Comparison of ENCODE assay signal across 35 cellular contexts in genomic region chr5:36768450-36768849, GRCh38.
"Had no signal": no experiment of that assay in that cellular context is flagged by ENCODE, and none has a peak within 500 bp of the region (broad histone marks: within the 10 kb centered on the region; RNA-seq: fewer than 3 reads in every experiment).

No MANE protein-coding gene starts in this region.

- H3K4me1 ChIP-seq: ascending aorta had no signal

- H3K4me3 ChIP-seq: ascending aorta, cardiac muscle cell had no signal

- H3K27ac Mint-ChIP-seq: activated B cell treated with CpG ODN at 0.5 μM for 24 hours; activated CD4-positive, alpha-beta memory T cell treated with anti-CD3 and anti-CD28 coated beads, Interleukin-2, amount 10 ng/mL, durations not matched to agents 7 days and 5 days; activated CD4-positive, alpha-beta T cell treated with anti-CD3 and anti-CD28 coated beads, Interleukin-2, amount 10 ng/mL, durations not matched to agents 7 days and 5 days; activated CD8-positive, alpha-beta memory T cell treated with anti-CD3 and anti-CD28 coated beads, Interleukin-2, amount 10 ng/mL, durations not matched to agents 7 days and 5 days; activated CD8-positive, alpha-beta T cell treated with anti-CD3 and anti-CD28 coated beads, Interleukin-2, amount 10 ng/mL, durations not matched to agents 7 days and 5 days; activated naive CD4-positive, alpha-beta T cell treated with anti-CD3 and anti-CD28 coated beads, Interleukin-2, amount 10 ng/mL, durations not matched to agents 7 days and 5 days; activated naive CD8-positive, alpha-beta T cell; activated naive CD8-positive, alpha-beta T cell treated with anti-CD3 and anti-CD28 coated beads, Interleukin-2, amount 10 ng/mL, durations not matched to agents 7 days and 5 days; activated naive CD8-positive, alpha-beta T cell treated with anti-CD3 and anti-CD28 coated beads, Interleukin-2, amount 50 U/mL, for 24 hours; activated T-cell treated with anti-CD3 and anti-CD28 coated beads, Interleukin-2, amount 50 U/mL, for 24 hours; activated T-helper 2 cell treated with anti-CD3 and anti-CD28 coated beads, Interferon-gamma antibody, Interleukin-2, Interleukin-4, amounts not matched to agents 10 μg/mL and 5 μg/mL and 100 μg/mL, durations not matched to agents 14 hours and 24 hours and 36 hours; brain; T-helper 1 cell treated with Interleukin-12 subunit alpha and Interleukin-12 subunit beta and Interleukin-4 antibody, amounts not matched to agents 30 μg/mL and 1 μg/mL, for 36 hours; T-helper 2 cell treated with Interferon-gamma antibody and Interleukin-4, amounts not matched to agents 5 μg/mL and 100 μg/mL, for 36 hours had no signal

- H3K9me3 ChIP-seq: ascending aorta had no signal

- H3K27me3 Mint-ChIP-seq: activated naive CD4-positive, alpha-beta T cell treated with anti-CD3 and anti-CD28 coated beads, Interleukin-2, amount 10 ng/mL, durations not matched to agents 7 days and 5 days had no signal

- H3K4me3 Mint-ChIP-seq: activated B cell treated with CpG ODN at 0.5 μM for 24 hours; activated CD4-positive, alpha-beta memory T cell treated with anti-CD3 and anti-CD28 coated beads, Interleukin-2, amount 10 ng/mL, durations not matched to agents 7 days and 5 days; activated CD4-positive, alpha-beta T cell treated with anti-CD3 and anti-CD28 coated beads, Interleukin-2, amount 10 ng/mL, durations not matched to agents 7 days and 5 days; activated CD8-positive, alpha-beta memory T cell treated with anti-CD3 and anti-CD28 coated beads, Interleukin-2, amount 10 ng/mL, durations not matched to agents 7 days and 5 days; activated CD8-positive, alpha-beta T cell treated with anti-CD3 and anti-CD28 coated beads, Interleukin-2, amount 10 ng/mL, durations not matched to agents 7 days and 5 days; activated naive CD4-positive, alpha-beta T cell treated with anti-CD3 and anti-CD28 coated beads, Interleukin-2, amount 10 ng/mL, durations not matched to agents 7 days and 5 days; activated naive CD4-positive, alpha-beta T cell treated with anti-CD3 and anti-CD28 coated beads, Interleukin-2, amount 50 U/mL, for 24 hours; activated naive CD8-positive, alpha-beta T cell; activated naive CD8-positive, alpha-beta T cell treated with anti-CD3 and anti-CD28 coated beads, Interleukin-2, amount 10 ng/mL, durations not matched to agents 7 days and 5 days; activated naive CD8-positive, alpha-beta T cell treated with anti-CD3 and anti-CD28 coated beads, Interleukin-2, amount 50 U/mL, for 24 hours; activated T-cell treated with anti-CD3 and anti-CD28 coated beads, Interleukin-2, amount 50 U/mL, for 24 hours; brain; central memory CD8-positive, alpha-beta T cell; T-helper 1 cell treated with Interleukin-12 subunit alpha and Interleukin-12 subunit beta and Interleukin-4 antibody, amounts not matched to agents 30 μg/mL and 1 μg/mL, for 36 hours; T-helper 2 cell treated with Interferon-gamma antibody and Interleukin-4, amounts not matched to agents 5 μg/mL and 100 μg/mL, for 36 hours had no signal

- H3K9me3 Mint-ChIP-seq: activated CD4-positive, alpha-beta memory T cell treated with anti-CD3 and anti-CD28 coated beads, Interleukin-2, amount 10 ng/mL, durations not matched to agents 7 days and 5 days; activated naive CD4-positive, alpha-beta T cell treated with anti-CD3 and anti-CD28 coated beads, Interleukin-2, amount 10 ng/mL, durations not matched to agents 7 days and 5 days; activated naive CD4-positive, alpha-beta T cell treated with anti-CD3 and anti-CD28 coated beads, Interleukin-2, amount 50 U/mL, for 24 hours; activated T-helper 2 cell treated with anti-CD3 and anti-CD28 coated beads, Interferon-gamma antibody, Interleukin-2, Interleukin-4, amounts not matched to agents 10 μg/mL and 5 μg/mL and 100 μg/mL, durations not matched to agents 14 hours and 24 hours and 36 hours; central memory CD8-positive, alpha-beta T cell; T-helper 1 cell treated with Interleukin-12 subunit alpha and Interleukin-12 subunit beta and Interleukin-4 antibody, amounts not matched to agents 30 μg/mL and 1 μg/mL, for 36 hours; T-helper 2 cell treated with Interferon-gamma antibody and Interleukin-4, amounts not matched to agents 5 μg/mL and 100 μg/mL, for 36 hours had no signal

- DNase-seq: activated B cell treated with CpG ODN at 0.5 μM for 24 hours; activated CD4-positive, alpha-beta memory T cell treated with anti-CD3 and anti-CD28 coated beads, Interleukin-2, amount 10 ng/mL, durations not matched to agents 7 days and 5 days; activated CD4-positive, alpha-beta T cell treated with anti-CD3 and anti-CD28 coated beads for 4 hours; activated CD4-positive, alpha-beta T cell treated with anti-CD3 and anti-CD28 coated beads, Interleukin-2, amount 10 ng/mL, durations not matched to agents 7 days and 5 days; activated CD4-positive, alpha-beta T cell treated with anti-CD3 and anti-CD28 coated beads, Interleukin-2, amount 50 U/mL, for 48 hours; activated CD4-positive, CD25-positive, alpha-beta regulatory T cell treated with anti-CD3 and anti-CD28 coated beads, Interleukin-2, amount 50 U/mL, for 72 hours; activated CD8-positive, alpha-beta memory T cell treated with anti-CD3 and anti-CD28 coated beads for 24 hours; activated CD8-positive, alpha-beta memory T cell treated with anti-CD3 and anti-CD28 coated beads, Interleukin-2, amount 10 ng/mL, durations not matched to agents 7 days and 5 days; activated CD8-positive, alpha-beta memory T cell treated with anti-CD3 and anti-CD28 coated beads, Interleukin-2, amount 50 U/mL, for 48 hours; activated CD8-positive, alpha-beta T cell treated with anti-CD3 and anti-CD28 coated beads, Interleukin-2, amount 10 ng/mL, durations not matched to agents 7 days and 5 days; activated effector memory CD4-positive, alpha-beta T cell treated with Interleukin-2 at 50 U/mL for 16 hours; activated gamma-delta T cell; activated naive CD4-positive, alpha-beta T cell treated with anti-CD3 and anti-CD28 coated beads, Interleukin-2, amount 10 ng/mL, durations not matched to agents 7 days and 5 days; activated naive CD4-positive, alpha-beta T cell treated with Interleukin-2 at 50 U/mL for 16 hours; activated naive CD8-positive, alpha-beta T cell treated with anti-CD3 and anti-CD28 coated beads, Interleukin-2, amount 10 ng/mL, durations not matched to agents 7 days and 5 days; activated naive CD8-positive, alpha-beta T cell treated with anti-CD3 and anti-CD28 coated beads, Interleukin-2, amount 50 U/mL, for 24 hours; activated T-cell treated with anti-CD3 and anti-CD28 coated beads, Interleukin-2, amount 50 U/mL, for 24 hours; activated T-cell treated with anti-CD3 and anti-CD28 coated beads, Interleukin-2, amount 50 U/mL, for 48 hours; amygdala; anterior cingulate cortex; caudate nucleus; cerebellar nuclear complex; T-helper 1 cell; T-helper 2 cell; T-helper 9 cell had no signal

- ATAC-seq: activated CD8-positive, alpha-beta memory T cell treated with anti-CD3 and anti-CD28 coated beads, Interleukin-2, amount 10 ng/mL, durations not matched to agents 7 days and 5 days; activated CD8-positive, alpha-beta T cell treated with anti-CD3 and anti-CD28 coated beads, Interleukin-2, amount 10 ng/mL, durations not matched to agents 7 days and 5 days; activated naive CD8-positive, alpha-beta T cell treated with anti-CD3 and anti-CD28 coated beads, Interleukin-2, amount 50 U/mL, for 24 hours had no signal

- H3K36me3 Mint-ChIP-seq: activated CD8-positive, alpha-beta memory T cell treated with anti-CD3 and anti-CD28 coated beads, Interleukin-2, amount 10 ng/mL, durations not matched to agents 7 days and 5 days; activated naive CD4-positive, alpha-beta T cell treated with anti-CD3 and anti-CD28 coated beads, Interleukin-2, amount 10 ng/mL, durations not matched to agents 7 days and 5 days; activated naive CD4-positive, alpha-beta T cell treated with anti-CD3 and anti-CD28 coated beads, Interleukin-2, amount 50 U/mL, for 24 hours; activated naive CD8-positive, alpha-beta T cell treated with anti-CD3 and anti-CD28 coated beads, Interleukin-2, amount 10 ng/mL, durations not matched to agents 7 days and 5 days; brain had no signal

- H3K27me3 ChIP-seq: ascending aorta, cardiac muscle cell had no signal

- H3K27ac ChIP-seq: ascending aorta, cardiac muscle cell, VCaP had no signal

- H3K36me3 ChIP-seq: ascending aorta, cardiac muscle cell had no signal

- H3K4me1 Mint-ChIP-seq: activated B cell treated with CpG ODN at 0.5 μM for 24 hours; activated CD4-positive, alpha-beta memory T cell treated with anti-CD3 and anti-CD28 coated beads, Interleukin-2, amount 10 ng/mL, durations not matched to agents 7 days and 5 days; activated CD4-positive, alpha-beta T cell treated with anti-CD3 and anti-CD28 coated beads, Interleukin-2, amount 10 ng/mL, durations not matched to agents 7 days and 5 days; activated CD8-positive, alpha-beta memory T cell treated with anti-CD3 and anti-CD28 coated beads, Interleukin-2, amount 10 ng/mL, durations not matched to agents 7 days and 5 days; activated naive CD4-positive, alpha-beta T cell treated with anti-CD3 and anti-CD28 coated beads, Interleukin-2, amount 10 ng/mL, durations not matched to agents 7 days and 5 days; activated naive CD4-positive, alpha-beta T cell treated with anti-CD3 and anti-CD28 coated beads, Interleukin-2, amount 50 U/mL, for 24 hours; activated naive CD8-positive, alpha-beta T cell treated with anti-CD3 and anti-CD28 coated beads, Interleukin-2, amount 10 ng/mL, durations not matched to agents 7 days and 5 days; activated naive CD8-positive, alpha-beta T cell treated with anti-CD3 and anti-CD28 coated beads, Interleukin-2, amount 50 U/mL, for 24 hours; central memory CD8-positive, alpha-beta T cell had no signal
